12 cellular contexts compared by ENCODE assay signal in genomic region chrX:84487365-84488353, GRCh38. TPM values are rescaled to one million over a fixed set of nuclear protein-coding genes. Genes with fewer than 3 reads are reported as not detected.
DNase-seq lines count a peak whose midpoint lies in the region; ATAC-seq, FAIRE-seq and TF ChIP-seq lines count a peak whose summit lies in the region.
"Had no signal": no experiment of that assay in that cellular context is flagged by ENCODE, and none has a peak within 500 bp of the region (broad histone marks: within the 10 kb centered on the region; RNA-seq: fewer than 3 reads in every experiment).

No MANE protein-coding gene starts in this region.

- no peak for DNase-seq in GM12892 (ENCODE audit: insufficient read length)
- DNase-seq in Karpas-422 = peak; percentile 72
- DNase-seq in caudate nucleus (lab: John Stamatoyannopoulos, UW) = no peak
- DNase-seq in NCI-H1694 treated with DMSO at 0.1 percent for 48 hours (lab: John Stamatoyannopoulos, UW) = no peak
- DNase-seq in COLO668 (lab: John Stamatoyannopoulos, UW; ENCODE audit: unreplicated experiment) = no peak
- DNase-seq: activated effector memory CD4-positive, alpha-beta T cell treated with Interleukin-2 at 50 U/mL for 16 hours; dermis blood vessel endothelial cell had no signal

- H3K9me3 ChIP-seq in Karpas-422 (ENCODE audit: low read length) = peaks cover 10% of the 10 kb centered on the region
- H3K9me3 ChIP-seq: suprapubic skin had no signal

- no peak overlapping the region for H3K27ac Mint-ChIP-seq in activated T-helper 17 cell treated with anti-CD3 and anti-CD28 coated beads, Interleukin-2, amount 50 U/mL, for 72 hours

- ATAC-seq in GM19397 (IDR thresholded peaks at IDR 0.05; ENCODE audit: unreplicated experiment) = peak; percentile 99
- peak; percentile 100 for ATAC-seq in HG02885 (IDR thresholded peaks at IDR 0.05; ENCODE audit: poor library complexity, unreplicated experiment)
- ATAC-seq in activated T-helper 17 cell treated with anti-CD3 and anti-CD28 coated beads, Interleukin-2, amount 50 U/mL, for 72 hours (replicated peaks) = no peak

- FAIRE-seq in GM12892 (lab: Jason Lieb, UNC) = peak; percentile 83

- H3K4me1 Mint-ChIP-seq in activated T-helper 17 cell treated with anti-CD3 and anti-CD28 coated beads, Interleukin-2, amount 50 U/mL, for 72 hours = no peaks in the 10 kb centered on the region

- H3K9ac ChIP-seq in Karpas-422 (ENCODE audit: low read length) = peak overlapping the region; percentile 59
- H3K9ac ChIP-seq: BLaER1 had no signal

- TF ChIP-seq POLR2A in GM12892 (IDR thresholded peaks at IDR 0.05; ENCODE audit: low read depth, low read length) = no peak

- H3K4me2 ChIP-seq in Karpas-422 (ENCODE audit: low read depth, low read length, poor library complexity, severe bottlenecking) = peak overlapping the region; percentile 67
- H3K4me2 ChIP-seq: BLaER1 had no signal

- no peak overlapping the region for H3K4me3 Mint-ChIP-seq in activated T-helper 17 cell treated with anti-CD3 and anti-CD28 coated beads, Interleukin-2, amount 50 U/mL, for 72 hours

- H3K4me1 ChIP-seq in Karpas-422 (ENCODE audit: low read length) = peaks cover 45% of the 10 kb centered on the region
- H3K4me1 ChIP-seq: BLaER1, suprapubic skin had no signal

- H3K4me3 ChIP-seq in Karpas-422 (ENCODE audit: low read length) = peak overlapping the region; percentile 55
- H3K4me3 ChIP-seq: BLaER1, suprapubic skin had no signal

- no peaks in the 10 kb centered on the region for H4K20me1 ChIP-seq in Karpas-422 (ENCODE audit: insufficient read depth, low read depth, low read length)
- H4K20me1 ChIP-seq: BLaER1 had no signal

- no peaks in the 10 kb centered on the region for H3K9me2 ChIP-seq in Karpas-422 (replicated peaks; ENCODE audit: insufficient read depth, low read length)

- no peaks in the 10 kb centered on the region for H3K27me3 ChIP-seq in Karpas-422 (ENCODE audit: low read length)
- H3K27me3 ChIP-seq: suprapubic skin had no signal

- H3K79me2 ChIP-seq in Karpas-422 (ENCODE audit: low read length) = peaks cover 10% of the 10 kb centered on the region

- no peaks in the 10 kb centered on the region for H3K36me3 Mint-ChIP-seq in activated T-helper 17 cell treated with anti-CD3 and anti-CD28 coated beads, Interleukin-2, amount 50 U/mL, for 72 hours (ENCODE audit: low read depth)

- peaks cover 4% of the 10 kb centered on the region; the same call in 1 of the 2 replicates for H3K36me3 ChIP-seq in Karpas-422 (ENCODE audit: insufficient read depth, low read length)
- H3K36me3 ChIP-seq: BLaER1, suprapubic skin had no signal

- H2AFZ ChIP-seq in Karpas-422 (ENCODE audit: low read length) = peak overlapping the region; percentile 76; the same call in 1 of the 2 replicates

- H3K9me3 Mint-ChIP-seq in activated T-helper 17 cell treated with anti-CD3 and anti-CD28 coated beads, Interleukin-2, amount 50 U/mL, for 72 hours = no peaks in the 10 kb centered on the region

- no peaks in the 10 kb centered on the region for H3K27me3 Mint-ChIP-seq in activated T-helper 17 cell treated with anti-CD3 and anti-CD28 coated beads, Interleukin-2, amount 50 U/mL, for 72 hours

- H3K27ac ChIP-seq in Karpas-422 (ENCODE audit: low read length) (peak overlapping the region; percentile 90), caudate nucleus (ENCODE audit: low read depth, low read length) (no peak overlapping the region)
- H3K27ac ChIP-seq: BLaER1, suprapubic skin had no signal

RNA-seq across cellular contexts. Expression of gene HDX, which starts 14.6 kb away (rescaled TPM):
- 3.9 TPM for polyA plus RNA-seq in GM12892 (2012; ENCODE audit: missing spikeins)
- total RNA-seq in Karpas-422 (2014; rRNA removed; shearing (Covaris generic); ENCODE audit: low replicate concordance) = 5.4 and 12.2 TPM in 2 replicates
- 1 to 10 TPM; 1.8 to 2.3 TPM for total RNA-seq in activated T-helper 17 cell treated with anti-CD3 and anti-CD28 coated beads, Interleukin-2, amount 50 U/mL, for 72 hours
